Comparison of ENCODE assay signal across 20 cellular contexts in genomic region chr18:27959101-27959500, GRCh38.
DNase-seq lines count a peak whose midpoint lies in the region; ATAC-seq and TF ChIP-seq lines count a peak whose summit lies in the region.
"Had no signal": no experiment of that assay in that cellular context is flagged by ENCODE, and none has a peak within 500 bp of the region (broad histone marks: within the 10 kb centered on the region; RNA-seq: fewer than 3 reads in every experiment).

No MANE protein-coding gene starts in this region.

- no peaks in the 10 kb centered on the region for H3K27me3 ChIP-seq in adipocyte (replicated peaks; ENCODE audit: control insufficient read depth, insufficient read depth, low read length)
- no peaks in the 10 kb centered on the region for H3K27me3 ChIP-seq in PC-3 (ENCODE audit: low read length)
- H3K27me3 ChIP-seq: BE2C had no signal

- H3K4me2 ChIP-seq in PC-3 (ENCODE audit: low read length) = no peak overlapping the region
- H3K4me2 ChIP-seq: GM23338 had no signal

- H3K4me3 ChIP-seq in adipocyte (ENCODE audit: low read length) (no peak overlapping the region), PC-3 (ENCODE audit: low read length) (no peak overlapping the region)
- H3K4me3 ChIP-seq: GM23338, K562 had no signal

- ATAC-seq in PC-3 = no peak
- no peak for ATAC-seq in GM19351 (IDR thresholded peaks at IDR 0.05; ENCODE audit: unreplicated experiment)
- ATAC-seq in HG02759 (IDR thresholded peaks at IDR 0.05; ENCODE audit: unreplicated experiment) = no peak
- ATAC-seq: GM23338, K562 had no signal

- H3K9me2 ChIP-seq in PC-3 (replicated peaks; ENCODE audit: low read length) = no peaks in the 10 kb centered on the region

- BruUV-seq in PC-3 (replicated peaks; lab: Mats Ljungman, UMichigan) = no TSS peak

- intact Hi-C loops in PC-3 (cut with micrococcal nuclease) = no loop called here

- H3K36me3 ChIP-seq in adipocyte (ENCODE audit: control insufficient read depth, insufficient read depth, low read length, severe bottlenecking) (peaks cover 9% of the 10 kb centered on the region), PC-3 (ENCODE audit: low read depth, low read length) (peaks cover 13% of the 10 kb centered on the region)

- no peak for TF ChIP-seq CTCF in PC-3 (conservative IDR thresholded peaks at IDR 0.05; ENCODE audit: low read depth, low read length)

- DNase-seq in adipocyte (ENCODE audit: low read depth) (peak; percentile 58), dedifferentiated amniotic fluid mesenchymal stem cell (ENCODE audit: extremely low spot score) (peak; percentile 21), iris pigment epithelial cell (ENCODE audit: low read depth) (peak; percentile 36), PC-3 (no peak), MV-4-11 (lab: John Stamatoyannopoulos, UW) (no peak)
- DNase-seq: ACHN; BE2C; C1 segment of cervical spinal cord; CD4-positive, CD25-positive, alpha-beta regulatory T cell; CD8-positive, alpha-beta memory T cell; COR-L47; DMS 273 treated with DMSO at 0.1 percent for 48 hours; DMS53; GDM1; HCEC 1CT had no signal

- no peaks in the 10 kb centered on the region for H4K20me1 ChIP-seq in PC-3 (ENCODE audit: low read length)

- no peaks in the 10 kb centered on the region for H3K9me3 ChIP-seq in adipocyte (ENCODE audit: control insufficient read depth, low read length)
- H3K9me3 ChIP-seq in PC-3 (ENCODE audit: low read length) = no peaks in the 10 kb centered on the region
- H3K9me3 ChIP-seq: BE2C had no signal

- no peaks in the 10 kb centered on the region for H3F3A ChIP-seq in PC-3 (ENCODE audit: low read length, unreplicated experiment)

- CTCF ChIA-PET in PC-3 (lab: Charles Lee) = no interaction called here

- no peaks in the 10 kb centered on the region for H3K79me2 ChIP-seq in PC-3 (ENCODE audit: low read length)

- no peak overlapping the region for H2AFZ ChIP-seq in PC-3 (ENCODE audit: low read length)
- H2AFZ ChIP-seq: GM23338 had no signal

- H3K27ac ChIP-seq in PC-3 (ENCODE audit: low read length) = no peak overlapping the region
- H3K27ac ChIP-seq: HL-60 had no signal

- POLR2A ChIA-PET in PC-3 (lab: Charles Lee; ENCODE audit: unreplicated experiment) = no interaction called here

- H3K4me1 ChIP-seq in adipocyte (ENCODE audit: control insufficient read depth, insufficient read depth, low read length) (peaks cover 3% of the 10 kb centered on the region), PC-3 (ENCODE audit: insufficient read depth, low read length) (no peaks in the 10 kb centered on the region)
- H3K4me1 ChIP-seq: BE2C had no signal

- H3K9ac ChIP-seq in adipocyte (ENCODE audit: low read length) (no peak overlapping the region), PC-3 (ENCODE audit: low read length) (no peak overlapping the region)

Comparison
In these comparisons a context has a peak if more than half of its experiments do, and no peak if none do; other contexts are left out.
1. DNase-seq: peak in adipocyte (single experiment), dedifferentiated amniotic fluid mesenchymal stem cell (single experiment) and iris pigment epithelial cell (single experiment); none in PC-3 (single experiment) and MV-4-11 (single experiment).